In the genomic region with DNA sequence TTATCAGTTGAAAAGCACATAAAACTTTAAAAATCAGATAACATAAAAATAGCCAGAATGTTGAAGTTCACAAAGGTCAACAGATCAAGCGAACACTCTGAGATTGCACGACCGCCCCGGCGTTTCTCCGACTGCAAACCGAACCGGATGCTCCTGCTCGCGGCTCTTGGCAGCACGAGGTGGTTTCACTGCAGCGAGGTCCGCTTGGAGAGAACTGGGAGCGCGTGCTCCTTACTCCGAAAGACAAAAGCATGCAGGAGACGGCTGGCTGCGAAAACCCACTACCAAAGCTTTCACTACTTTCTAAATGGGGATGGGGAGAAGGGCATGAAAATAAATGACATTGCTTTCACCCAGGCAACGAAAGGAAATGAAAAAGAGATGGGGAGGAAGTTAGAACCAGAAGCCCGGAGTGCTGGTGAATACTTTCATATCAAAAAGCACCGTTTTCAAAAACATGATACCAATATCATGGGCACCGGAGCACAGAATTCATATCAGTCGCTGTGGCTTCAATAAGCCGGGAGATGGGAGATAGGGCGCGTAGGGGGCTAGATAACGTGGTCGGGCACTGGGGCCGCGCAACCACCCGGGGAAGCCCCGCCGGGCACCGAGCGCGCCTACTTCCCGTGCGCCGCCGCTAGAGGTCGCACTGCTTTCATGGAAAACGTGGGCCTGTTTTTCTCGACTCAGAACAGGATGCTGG, we compare ENCODE assay signal across 1 cellular context.
A peak's percentile ranks its signal among the peaks of the same experiment; 100 is the strongest.
TF ChIP-seq lines count a peak whose summit lies in the region.

No MANE protein-coding gene starts in this region.

TF ChIP-seq in HepG2, 621 proteins besides CTCF, POLR2A, EP300 and RAD21 (continued from another document):
- TF ChIP-seq, protein P1, sequence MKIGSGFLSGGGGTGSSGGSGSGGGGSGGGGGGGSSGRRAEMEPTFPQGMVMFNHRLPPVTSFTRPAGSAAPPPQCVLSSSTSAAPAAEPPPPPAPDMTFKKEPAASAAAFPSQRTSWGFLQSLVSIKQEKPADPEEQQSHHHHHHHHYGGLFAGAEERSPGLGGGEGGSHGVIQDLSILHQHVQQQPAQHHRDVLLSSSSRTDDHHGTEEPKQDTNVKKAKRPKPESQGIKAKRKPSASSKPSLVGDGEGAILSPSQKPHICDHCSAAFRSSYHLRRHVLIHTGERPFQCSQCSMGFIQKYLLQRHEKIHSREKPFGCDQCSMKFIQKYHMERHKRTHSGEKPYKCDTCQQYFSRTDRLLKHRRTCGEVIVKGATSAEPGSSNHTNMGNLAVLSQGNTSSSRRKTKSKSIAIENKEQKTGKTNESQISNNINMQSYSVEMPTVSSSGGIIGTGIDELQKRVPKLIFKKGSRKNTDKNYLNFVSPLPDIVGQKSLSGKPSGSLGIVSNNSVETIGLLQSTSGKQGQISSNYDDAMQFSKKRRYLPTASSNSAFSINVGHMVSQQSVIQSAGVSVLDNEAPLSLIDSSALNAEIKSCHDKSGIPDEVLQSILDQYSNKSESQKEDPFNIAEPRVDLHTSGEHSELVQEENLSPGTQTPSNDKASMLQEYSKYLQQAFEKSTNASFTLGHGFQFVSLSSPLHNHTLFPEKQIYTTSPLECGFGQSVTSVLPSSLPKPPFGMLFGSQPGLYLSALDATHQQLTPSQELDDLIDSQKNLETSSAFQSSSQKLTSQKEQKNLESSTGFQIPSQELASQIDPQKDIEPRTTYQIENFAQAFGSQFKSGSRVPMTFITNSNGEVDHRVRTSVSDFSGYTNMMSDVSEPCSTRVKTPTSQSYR (CRISPR knock-in tag; IDR thresholded peaks at IDR 0.05; ENCODE audit: borderline replicate concordance): no peak
- TF ChIP-seq, protein P2, sequence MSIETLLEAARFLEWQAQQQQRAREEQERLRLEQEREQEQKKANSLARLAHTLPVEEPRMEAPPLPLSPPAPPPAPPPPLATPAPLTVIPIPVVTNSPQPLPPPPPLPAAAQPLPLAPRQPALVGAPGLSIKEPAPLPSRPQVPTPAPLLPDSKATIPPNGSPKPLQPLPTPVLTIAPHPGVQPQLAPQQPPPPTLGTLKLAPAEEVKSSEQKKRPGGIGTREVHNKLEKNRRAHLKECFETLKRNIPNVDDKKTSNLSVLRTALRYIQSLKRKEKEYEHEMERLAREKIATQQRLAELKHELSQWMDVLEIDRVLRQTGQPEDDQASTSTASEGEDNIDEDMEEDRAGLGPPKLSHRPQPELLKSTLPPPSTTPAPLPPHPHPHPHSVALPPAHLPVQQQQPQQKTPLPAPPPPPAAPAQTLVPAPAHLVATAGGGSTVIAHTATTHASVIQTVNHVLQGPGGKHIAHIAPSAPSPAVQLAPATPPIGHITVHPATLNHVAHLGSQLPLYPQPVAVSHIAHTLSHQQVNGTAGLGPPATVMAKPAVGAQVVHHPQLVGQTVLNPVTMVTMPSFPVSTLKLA (IDR thresholded peaks at IDR 0.05): no peak
- TF ChIP-seq KLF16 (CRISPR knock-in tag; IDR thresholded peaks at IDR 0.05) (0 out of 4 replicates have a peak, but pooled peaks of 1 of the 2 experiments have one; percentile 41), KAT7 (CRISPR knock-in tag; IDR thresholded peaks at IDR 0.05; ENCODE audit: borderline replicate concordance) (0 out of 2 replicates have a peak, but pooled peaks have one; percentile 25), ZNF598 (CRISPR knock-in tag; IDR thresholded peaks at IDR 0.05; ENCODE audit: borderline replicate concordance) (peak; percentile 89; the same call in 1 of the 2 replicates), MXI1 (IDR thresholded peaks at IDR 0.05; ENCODE audit: borderline replicate concordance, low read depth, low read length) (peak; percentile 50; the same call in 1 of the 3 replicates), HIVEP1 (CRISPR knock-in tag; IDR thresholded peaks at IDR 0.05) (0 out of 2 replicates have a peak, but pooled peaks have one; percentile 53), MATR3 (CRISPR knock-in tag; IDR thresholded peaks at IDR 0.05) (no peak), ZBTB21 (CRISPR knock-in tag; IDR thresholded peaks at IDR 0.05) (no peak), MXD4 (CRISPR knock-in tag; IDR thresholded peaks at IDR 0.05) (0 out of 2 replicates have a peak, but pooled peaks have one; percentile 31), FOXA3 (CRISPR knock-in tag; IDR thresholded peaks at IDR 0.05) (0 out of 2 replicates have a peak, but pooled peaks have one; percentile 25), CHD2 (IDR thresholded peaks at IDR 0.05; ENCODE audit: low read depth, low read length) (peak; percentile 39; the same call in 1 of the 2 replicates), ZNF564 (CRISPR knock-in tag; IDR thresholded peaks at IDR 0.05) (no peak), GTF3A (CRISPR knock-in tag; conservative IDR thresholded peaks at IDR 0.05) (no peak), ZNF850 (CRISPR knock-in tag; conservative IDR thresholded peaks at IDR 0.05) (0 out of 2 replicates have a peak, but pooled peaks have one; percentile 49), ZNF782 (CRISPR knock-in tag; IDR thresholded peaks at IDR 0.05; ENCODE audit: borderline replicate concordance) (no peak), ZNF124 (CRISPR knock-in tag; IDR thresholded peaks at IDR 0.05) (no peak)
- TF ChIP-seq, protein P3, sequence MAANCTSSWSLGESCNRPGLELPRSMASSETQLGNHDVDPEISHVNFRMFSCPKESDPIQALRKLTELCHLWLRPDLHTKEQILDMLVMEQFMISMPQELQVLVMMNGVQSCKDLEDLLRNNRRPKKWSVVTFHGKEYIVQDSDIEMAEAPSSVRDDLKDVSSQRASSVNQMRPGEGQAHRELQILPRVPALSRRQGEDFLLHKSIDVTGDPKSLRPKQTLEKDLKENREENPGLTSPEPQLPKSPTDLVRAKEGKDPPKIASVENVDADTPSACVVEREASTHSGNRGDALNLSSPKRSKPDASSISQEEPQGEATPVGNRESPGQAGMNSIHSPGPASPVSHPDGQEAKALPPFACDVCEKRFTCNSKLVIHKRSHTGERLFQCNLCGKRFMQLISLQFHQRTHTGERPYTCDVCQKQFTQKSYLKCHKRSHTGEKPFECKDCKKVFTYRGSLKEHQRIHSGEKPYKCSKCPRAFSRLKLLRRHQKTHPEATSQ (CRISPR knock-in tag; IDR thresholded peaks at IDR 0.05; ENCODE audit: borderline replicate concordance): no peak
- TF ChIP-seq, protein P4, sequence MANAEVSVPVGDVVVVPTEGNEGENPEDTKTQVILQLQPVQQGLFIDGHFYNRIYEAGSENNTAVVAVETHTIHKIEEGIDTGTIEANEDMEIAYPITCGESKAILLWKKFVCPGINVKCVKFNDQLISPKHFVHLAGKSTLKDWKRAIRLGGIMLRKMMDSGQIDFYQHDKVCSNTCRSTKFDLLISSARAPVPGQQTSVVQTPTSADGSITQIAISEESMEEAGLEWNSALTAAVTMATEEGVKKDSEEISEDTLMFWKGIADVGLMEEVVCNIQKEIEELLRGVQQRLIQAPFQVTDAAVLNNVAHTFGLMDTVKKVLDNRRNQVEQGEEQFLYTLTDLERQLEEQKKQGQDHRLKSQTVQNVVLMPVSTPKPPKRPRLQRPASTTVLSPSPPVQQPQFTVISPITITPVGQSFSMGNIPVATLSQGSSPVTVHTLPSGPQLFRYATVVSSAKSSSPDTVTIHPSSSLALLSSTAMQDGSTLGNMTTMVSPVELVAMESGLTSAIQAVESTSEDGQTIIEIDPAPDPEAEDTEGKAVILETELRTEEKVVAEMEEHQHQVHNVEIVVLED (CRISPR knock-in tag; IDR thresholded peaks at IDR 0.05; ENCODE audit: borderline replicate concordance): 0 out of 2 replicates have a peak, but pooled peaks have one; percentile 16
- TF ChIP-seq, protein P5, sequence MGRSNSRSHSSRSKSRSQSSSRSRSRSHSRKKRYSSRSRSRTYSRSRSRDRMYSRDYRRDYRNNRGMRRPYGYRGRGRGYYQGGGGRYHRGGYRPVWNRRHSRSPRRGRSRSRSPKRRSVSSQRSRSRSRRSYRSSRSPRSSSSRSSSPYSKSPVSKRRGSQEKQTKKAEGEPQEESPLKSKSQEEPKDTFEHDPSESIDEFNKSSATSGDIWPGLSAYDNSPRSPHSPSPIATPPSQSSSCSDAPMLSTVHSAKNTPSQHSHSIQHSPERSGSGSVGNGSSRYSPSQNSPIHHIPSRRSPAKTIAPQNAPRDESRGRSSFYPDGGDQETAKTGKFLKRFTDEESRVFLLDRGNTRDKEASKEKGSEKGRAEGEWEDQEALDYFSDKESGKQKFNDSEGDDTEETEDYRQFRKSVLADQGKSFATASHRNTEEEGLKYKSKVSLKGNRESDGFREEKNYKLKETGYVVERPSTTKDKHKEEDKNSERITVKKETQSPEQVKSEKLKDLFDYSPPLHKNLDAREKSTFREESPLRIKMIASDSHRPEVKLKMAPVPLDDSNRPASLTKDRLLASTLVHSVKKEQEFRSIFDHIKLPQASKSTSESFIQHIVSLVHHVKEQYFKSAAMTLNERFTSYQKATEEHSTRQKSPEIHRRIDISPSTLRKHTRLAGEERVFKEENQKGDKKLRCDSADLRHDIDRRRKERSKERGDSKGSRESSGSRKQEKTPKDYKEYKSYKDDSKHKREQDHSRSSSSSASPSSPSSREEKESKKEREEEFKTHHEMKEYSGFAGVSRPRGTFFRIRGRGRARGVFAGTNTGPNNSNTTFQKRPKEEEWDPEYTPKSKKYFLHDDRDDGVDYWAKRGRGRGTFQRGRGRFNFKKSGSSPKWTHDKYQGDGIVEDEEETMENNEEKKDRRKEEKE (IDR thresholded peaks at IDR 0.05): no peak
- TF ChIP-seq, protein P6, sequence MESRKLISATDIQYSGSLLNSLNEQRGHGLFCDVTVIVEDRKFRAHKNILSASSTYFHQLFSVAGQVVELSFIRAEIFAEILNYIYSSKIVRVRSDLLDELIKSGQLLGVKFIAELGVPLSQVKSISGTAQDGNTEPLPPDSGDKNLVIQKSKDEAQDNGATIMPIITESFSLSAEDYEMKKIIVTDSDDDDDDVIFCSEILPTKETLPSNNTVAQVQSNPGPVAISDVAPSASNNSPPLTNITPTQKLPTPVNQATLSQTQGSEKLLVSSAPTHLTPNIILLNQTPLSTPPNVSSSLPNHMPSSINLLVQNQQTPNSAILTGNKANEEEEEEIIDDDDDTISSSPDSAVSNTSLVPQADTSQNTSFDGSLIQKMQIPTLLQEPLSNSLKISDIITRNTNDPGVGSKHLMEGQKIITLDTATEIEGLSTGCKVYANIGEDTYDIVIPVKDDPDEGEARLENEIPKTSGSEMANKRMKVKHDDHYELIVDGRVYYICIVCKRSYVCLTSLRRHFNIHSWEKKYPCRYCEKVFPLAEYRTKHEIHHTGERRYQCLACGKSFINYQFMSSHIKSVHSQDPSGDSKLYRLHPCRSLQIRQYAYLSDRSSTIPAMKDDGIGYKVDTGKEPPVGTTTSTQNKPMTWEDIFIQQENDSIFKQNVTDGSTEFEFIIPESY (CRISPR knock-in tag; IDR thresholded peaks at IDR 0.05): peak; percentile 45; the same call in 1 of the 2 replicates
- TF ChIP-seq, protein P7, sequence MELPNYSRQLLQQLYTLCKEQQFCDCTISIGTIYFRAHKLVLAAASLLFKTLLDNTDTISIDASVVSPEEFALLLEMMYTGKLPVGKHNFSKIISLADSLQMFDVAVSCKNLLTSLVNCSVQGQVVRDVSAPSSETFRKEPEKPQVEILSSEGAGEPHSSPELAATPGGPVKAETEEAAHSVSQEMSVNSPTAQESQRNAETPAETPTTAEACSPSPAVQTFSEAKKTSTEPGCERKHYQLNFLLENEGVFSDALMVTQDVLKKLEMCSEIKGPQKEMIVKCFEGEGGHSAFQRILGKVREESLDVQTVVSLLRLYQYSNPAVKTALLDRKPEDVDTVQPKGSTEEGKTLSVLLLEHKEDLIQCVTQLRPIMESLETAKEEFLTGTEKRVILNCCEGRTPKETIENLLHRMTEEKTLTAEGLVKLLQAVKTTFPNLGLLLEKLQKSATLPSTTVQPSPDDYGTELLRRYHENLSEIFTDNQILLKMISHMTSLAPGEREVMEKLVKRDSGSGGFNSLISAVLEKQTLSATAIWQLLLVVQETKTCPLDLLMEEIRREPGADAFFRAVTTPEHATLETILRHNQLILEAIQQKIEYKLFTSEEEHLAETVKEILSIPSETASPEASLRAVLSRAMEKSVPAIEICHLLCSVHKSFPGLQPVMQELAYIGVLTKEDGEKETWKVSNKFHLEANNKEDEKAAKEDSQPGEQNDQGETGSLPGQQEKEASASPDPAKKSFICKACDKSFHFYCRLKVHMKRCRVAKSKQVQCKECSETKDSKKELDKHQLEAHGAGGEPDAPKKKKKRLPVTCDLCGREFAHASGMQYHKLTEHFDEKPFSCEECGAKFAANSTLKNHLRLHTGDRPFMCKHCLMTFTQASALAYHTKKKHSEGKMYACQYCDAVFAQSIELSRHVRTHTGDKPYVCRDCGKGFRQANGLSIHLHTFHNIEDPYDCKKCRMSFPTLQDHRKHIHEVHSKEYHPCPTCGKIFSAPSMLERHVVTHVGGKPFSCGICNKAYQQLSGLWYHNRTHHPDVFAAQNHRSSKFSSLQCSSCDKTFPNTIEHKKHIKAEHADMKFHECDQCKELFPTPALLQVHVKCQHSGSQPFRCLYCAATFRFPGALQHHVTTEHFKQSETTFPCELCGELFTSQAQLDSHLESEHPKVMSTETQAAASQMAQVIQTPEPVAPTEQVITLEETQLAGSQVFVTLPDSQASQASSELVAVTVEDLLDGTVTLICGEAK (IDR thresholded peaks at IDR 0.05): no peak
- TF ChIP-seq, protein P7 (CRISPR knock-in tag; IDR thresholded peaks at IDR 0.05): peak; percentile 68
